In genomic region chr4:40290611-40291186, GRCh38 we compare ENCODE assay signal across 17 cellular contexts. TPM values are rescaled to one million over a fixed set of nuclear protein-coding genes. Genes with fewer than 3 reads are reported as not detected.
DNase-seq lines count a peak whose midpoint lies in the region; ATAC-seq, FAIRE-seq and TF ChIP-seq lines count a peak whose summit lies in the region.
"Not testable (repeated sequence)": the region's sequence is repeated elsewhere in the genome, so short reads cannot be mapped to it uniquely, and the experiment has no call there.
"Had no signal": no experiment of that assay in that cellular context is flagged by ENCODE, and none has a peak within 500 bp of the region (broad histone marks: within the 10 kb centered on the region; RNA-seq: fewer than 3 reads in every experiment).

No MANE protein-coding gene starts in this region.

- H2AFZ ChIP-seq in OCI-LY3 (ENCODE audit: low read depth, low read length); astrocyte (ENCODE audit: low read depth, low read length); smooth muscle cell (ENCODE audit: low read depth): not testable (repeated sequence)

- DNase-seq in CD4-positive, CD25-positive, alpha-beta regulatory T cell; T-helper 2 cell treated with Interferon-gamma antibody and Interleukin-4, amounts not matched to agents 5 μg/mL and 100 μg/mL, for 36 hours (ENCODE audit: low spot score); activated CD8-positive, alpha-beta memory T cell treated with anti-CD3 and anti-CD28 coated beads, Interleukin-2, amount 10 ng/mL, durations not matched to agents 7 days and 5 days; smooth muscle cell (lab: John Stamatoyannopoulos, UW; ENCODE audit: unreplicated experiment): not testable (repeated sequence)
- DNase-seq in HT1080 (ENCODE audit: low read depth) (peak; percentile 86), astrocyte (ENCODE audit: low read depth) (peak; percentile 40), glomerular visceral epithelial cell (ENCODE audit: extremely low spot score) (peak; percentile 25)

- H3K27ac Mint-ChIP-seq in CD4-positive, CD25-positive, alpha-beta regulatory T cell: peak overlapping the region; percentile 93 to 97 (median 97)
- H3K27ac Mint-ChIP-seq in T-helper 2 cell treated with Interferon-gamma antibody and Interleukin-4, amounts not matched to agents 5 μg/mL and 100 μg/mL, for 36 hours: peak overlapping the region; percentile 83
- H3K27ac Mint-ChIP-seq in activated CD8-positive, alpha-beta memory T cell treated with anti-CD3 and anti-CD28 coated beads, Interleukin-2, amount 10 ng/mL, durations not matched to agents 7 days and 5 days: peak overlapping the region; percentile 14
- H3K27ac Mint-ChIP-seq in astrocyte (ENCODE audit: unreplicated experiment): not testable (repeated sequence)

- peak overlapping the region; percentile 64 for H3K4me3 ChIP-seq in CD4-positive, CD25-positive, alpha-beta regulatory T cell (ENCODE audit: low read depth, low read length)
- H3K4me3 ChIP-seq in OCI-LY3 (ENCODE audit: low read length); astrocyte (ENCODE audit: insufficient read depth, low read depth, low read length); smooth muscle cell: not testable (repeated sequence)

- not testable (repeated sequence) for H3K27me3 ChIP-seq in CD4-positive, CD25-positive, alpha-beta regulatory T cell (ENCODE audit: control insufficient read depth, insufficient read depth, low read length); OCI-LY3 (ENCODE audit: low read depth, low read length); astrocyte (ENCODE audit: insufficient read depth, low read length); smooth muscle cell (ENCODE audit: low read depth)

- peaks cover 36 to 69% (median 47%) of the 10 kb centered on the region in 4 donors for H3K4me1 Mint-ChIP-seq in CD4-positive, CD25-positive, alpha-beta regulatory T cell
- H3K4me1 Mint-ChIP-seq in T-helper 2 cell treated with Interferon-gamma antibody and Interleukin-4, amounts not matched to agents 5 μg/mL and 100 μg/mL, for 36 hours (ENCODE audit: low read depth): peaks cover 43% of the 10 kb centered on the region
- peaks cover 34% of the 10 kb centered on the region for H3K4me1 Mint-ChIP-seq in activated CD8-positive, alpha-beta memory T cell treated with anti-CD3 and anti-CD28 coated beads, Interleukin-2, amount 10 ng/mL, durations not matched to agents 7 days and 5 days
- H3K4me1 Mint-ChIP-seq in astrocyte (ENCODE audit: low read depth, unreplicated experiment): not testable (repeated sequence)

- CTCF ChIA-PET in activated CD8-positive, alpha-beta memory T cell treated with anti-CD3 and anti-CD28 coated beads, Interleukin-2, amount 10 ng/mL, durations not matched to agents 7 days and 5 days (lab: Charles Lee): interaction anchor here (0.8 to 1.8 kb wide), 9 partner anchors 12 to 37 kb away, joined by 3 to 6 read pairs (median 4); no protein-coding TSS in a partner anchor

- not testable (repeated sequence) for FAIRE-seq in astrocyte (lab: Jason Lieb, UNC)

- not testable (repeated sequence) for H3K79me2 ChIP-seq in OCI-LY3 (ENCODE audit: low read length); astrocyte (ENCODE audit: insufficient read depth, low read length); smooth muscle cell (ENCODE audit: low read depth)

- H3K9ac ChIP-seq in OCI-LY3 (ENCODE audit: low read length); astrocyte (ENCODE audit: low read length): not testable (repeated sequence)
- H3K9ac ChIP-seq in smooth muscle cell (ENCODE audit: low read depth): peak overlapping the region; percentile 20

- WGBS in smooth muscle cell (ENCODE audit: low lambda C conversion rate): 47% methylated on average over 2 of the region's 2 CpGs

- H3K9me3 Mint-ChIP-seq in CD4-positive, CD25-positive, alpha-beta regulatory T cell; T-helper 2 cell treated with Interferon-gamma antibody and Interleukin-4, amounts not matched to agents 5 μg/mL and 100 μg/mL, for 36 hours; activated CD8-positive, alpha-beta memory T cell treated with anti-CD3 and anti-CD28 coated beads, Interleukin-2, amount 10 ng/mL, durations not matched to agents 7 days and 5 days (ENCODE audit: low read depth); astrocyte (ENCODE audit: unreplicated experiment): not testable (repeated sequence)

- peaks cover 20% of the 10 kb centered on the region for H3K4me1 ChIP-seq in CD4-positive, CD25-positive, alpha-beta regulatory T cell (ENCODE audit: control insufficient read depth, insufficient read depth, low read length, poor library complexity, severe bottlenecking)
- peaks cover 24% of the 10 kb centered on the region for H3K4me1 ChIP-seq in OCI-LY3 (ENCODE audit: low read length)
- not testable (repeated sequence) for H3K4me1 ChIP-seq in astrocyte (ENCODE audit: insufficient read depth, low read length); smooth muscle cell (ENCODE audit: low read depth)

- not testable (repeated sequence) for H3K27me3 Mint-ChIP-seq in CD4-positive, CD25-positive, alpha-beta regulatory T cell; T-helper 2 cell treated with Interferon-gamma antibody and Interleukin-4, amounts not matched to agents 5 μg/mL and 100 μg/mL, for 36 hours (ENCODE audit: low read depth); activated CD8-positive, alpha-beta memory T cell treated with anti-CD3 and anti-CD28 coated beads, Interleukin-2, amount 10 ng/mL, durations not matched to agents 7 days and 5 days; astrocyte (ENCODE audit: low read depth, unreplicated experiment)

- not testable (repeated sequence) for H3K36me3 ChIP-seq in CD4-positive, CD25-positive, alpha-beta regulatory T cell (ENCODE audit: control insufficient read depth, insufficient read depth, low read length); OCI-LY3 (replicated peaks; ENCODE audit: low read depth, low read length); astrocyte (ENCODE audit: insufficient read depth, low read length); smooth muscle cell (ENCODE audit: low read depth)

- H3K36me3 Mint-ChIP-seq in CD4-positive, CD25-positive, alpha-beta regulatory T cell; T-helper 2 cell treated with Interferon-gamma antibody and Interleukin-4, amounts not matched to agents 5 μg/mL and 100 μg/mL, for 36 hours (ENCODE audit: low read depth); activated CD8-positive, alpha-beta memory T cell treated with anti-CD3 and anti-CD28 coated beads, Interleukin-2, amount 10 ng/mL, durations not matched to agents 7 days and 5 days; astrocyte (ENCODE audit: low read depth, unreplicated experiment): not testable (repeated sequence)

- not testable (repeated sequence) for ATAC-seq in CD4-positive, CD25-positive, alpha-beta regulatory T cell (ENCODE audit: low read depth in 2 of 2)
- ATAC-seq in activated CD8-positive, alpha-beta memory T cell treated with anti-CD3 and anti-CD28 coated beads, Interleukin-2, amount 10 ng/mL, durations not matched to agents 7 days and 5 days: peak; percentile 53

- H3K4me2 ChIP-seq in OCI-LY3 (ENCODE audit: low read length): peak overlapping the region; percentile 75; the same call in 1 of the 2 replicates
- not testable (repeated sequence) for H3K4me2 ChIP-seq in astrocyte (ENCODE audit: low read length); smooth muscle cell

- not testable (repeated sequence) for H3K9me3 ChIP-seq in CD4-positive, CD25-positive, alpha-beta regulatory T cell (ENCODE audit: control insufficient read depth in 2 of 2, low read length in 2 of 2); OCI-LY3 (ENCODE audit: insufficient read depth, low read length); astrocyte (ENCODE audit: insufficient read depth, low read depth, low read length); smooth muscle cell (replicated peaks; ENCODE audit: low read depth)

- not testable (repeated sequence) for H4K20me1 ChIP-seq in OCI-LY3 (ENCODE audit: insufficient read depth, low read length); astrocyte (ENCODE audit: insufficient read depth, low read length); smooth muscle cell (ENCODE audit: low read depth)

- H3K4me3 Mint-ChIP-seq in CD4-positive, CD25-positive, alpha-beta regulatory T cell: peak overlapping the region in 3 of 4 donors; percentile 2 to 84 (median 72)
- peak overlapping the region; percentile 69 for H3K4me3 Mint-ChIP-seq in T-helper 2 cell treated with Interferon-gamma antibody and Interleukin-4, amounts not matched to agents 5 μg/mL and 100 μg/mL, for 36 hours
- H3K4me3 Mint-ChIP-seq in activated CD8-positive, alpha-beta memory T cell treated with anti-CD3 and anti-CD28 coated beads, Interleukin-2, amount 10 ng/mL, durations not matched to agents 7 days and 5 days; astrocyte (ENCODE audit: unreplicated experiment): not testable (repeated sequence)

- not testable (repeated sequence) for H3F3A ChIP-seq in smooth muscle cell (ENCODE audit: low read depth)

- H3K27ac ChIP-seq in CD4-positive, CD25-positive, alpha-beta regulatory T cell (ENCODE audit: insufficient read depth, low read length, poor library complexity, severe bottlenecking): peak overlapping the region; percentile 68
- H3K27ac ChIP-seq in OCI-LY3 (ENCODE audit: low read length); astrocyte (ENCODE audit: low read depth, low read length): not testable (repeated sequence)
- H3K27ac ChIP-seq in smooth muscle cell (ENCODE audit: low read depth): peak overlapping the region; percentile 76

- TF ChIP-seq CTCF in OCI-LY3 (IDR thresholded peaks at IDR 0.05; ENCODE audit: low read depth, low read length); astrocyte (IDR thresholded peaks at IDR 0.05; ENCODE audit: insufficient read depth, low read depth, low read length); smooth muscle cell (IDR thresholded peaks at IDR 0.05; ENCODE audit: borderline replicate concordance, insufficient read depth, poor library complexity, severe bottlenecking): not testable (repeated sequence)

RNA-seq across cellular contexts. Expression of gene CHRNA9, which starts 44.4 kb away (rescaled TPM):
- total RNA-seq in CD4-positive, CD25-positive, alpha-beta regulatory T cell: not detected
- under 1 TPM; 0.13 to 0.69 (median 0.37) TPM for polyA plus RNA-seq in CD4-positive, CD25-positive, alpha-beta regulatory T cell
- total RNA-seq in HT1080 (2014; rRNA removed; shearing (Covaris generic)): 2.6 and 6.3 TPM in 2 replicates
- 6.9 and 8.1 TPM in 2 replicates for polyA plus RNA-seq in HT1080 (2015; cell fraction: cytosol; rRNA removed)
- polyA plus RNA-seq in HT1080 (2015; cell fraction: nucleus; rRNA removed): 3.3 and 5.1 TPM in 2 replicates
- total RNA-seq in activated CD8-positive, alpha-beta memory T cell treated with anti-CD3 and anti-CD28 coated beads, Interleukin-2, amount 10 ng/mL, durations not matched to agents 7 days and 5 days: under 1 TPM in 1 of 2 experiments, not detected in 1; 0.18 TPM
- total RNA-seq in astrocyte (2.8 and 3.4 TPM in 2 replicates), smooth muscle cell (7.3 and 15.8 TPM in 2 replicates)
- 2.4 and 5.3 TPM in 2 replicates for polyA plus RNA-seq in smooth muscle cell
- total RNA-seq: gastrocnemius medialis, GM12878, HFFc6, kidney epithelial cell, lung microvascular endothelial cell, myocyte, osteocyte, Right ventricle myocardium superior, temporal lobe had no signal
